ENCODE assay signal across 19 cellular contexts in genomic region chr17:28226563-28226962, GRCh38.
DNase-seq lines count a peak whose midpoint lies in the region; TF ChIP-seq lines count a peak whose summit lies in the region.
"Had no signal": no experiment of that assay in that cellular context is flagged by ENCODE, and none has a peak within 500 bp of the region (broad histone marks: within the 10 kb centered on the region; RNA-seq: fewer than 3 reads in every experiment).

No MANE protein-coding gene starts in this region.

- POLR2A ChIA-PET in RWPE1 (lab: Yijun Ruan, JAX; ENCODE audit: low non-redundant PET) = no interaction called here

- peak overlapping the region; percentile 11 for H3K27ac ChIP-seq in RWPE1
- H3K27ac ChIP-seq in effector memory CD4-positive, alpha-beta T cell (ENCODE audit: insufficient read depth, low read length, poor library complexity, severe bottlenecking) = no peak overlapping the region
- H3K27ac ChIP-seq: ascending aorta, sigmoid colon, vagina had no signal

- H3K9ac ChIP-seq in ES-I3 (ENCODE audit: low read depth, low read length) (peak overlapping the region; percentile 89), iPS-15b (ENCODE audit: low read depth, low read length) (peak overlapping the region; percentile 26)

- H3K27me3 ChIP-seq in iPS-15b (ENCODE audit: control insufficient read depth, insufficient read depth, low read length) = peaks cover 10% of the 10 kb centered on the region
- H3K27me3 ChIP-seq in effector memory CD4-positive, alpha-beta T cell (replicated peaks; ENCODE audit: control insufficient read depth, insufficient read depth, low read length, poor library complexity, severe bottlenecking) = peaks cover 23% of the 10 kb centered on the region
- H3K27me3 ChIP-seq: vagina had no signal

- TF ChIP-seq CTCF in RWPE1 (conservative IDR thresholded peaks at IDR 0.05; ENCODE audit: low read depth) = no peak

- intact Hi-C loops in posterior vena cava (cut with DNase I) = loop anchor here in 1 of 2 donors (5.0 kb wide), 1 partner anchor 66 kb away; no protein-coding TSS in a partner anchor

- CTCF ChIA-PET in RWPE1 (lab: Yijun Ruan, JAX) = interaction anchor here (0.5 to 0.6 kb wide), 5 partner anchors 28 to 796 kb away, joined by 3 to 5 read pairs (median 4); no protein-coding TSS in a partner anchor

- H3K36me3 ChIP-seq in ES-I3 (ENCODE audit: insufficient read depth, low read length) (no peaks in the 10 kb centered on the region), iPS-15b (ENCODE audit: control insufficient read depth, insufficient read depth, low read length) (no peaks in the 10 kb centered on the region)
- no peaks in the 10 kb centered on the region for H3K36me3 ChIP-seq in effector memory CD4-positive, alpha-beta T cell (ENCODE audit: control insufficient read depth, insufficient read depth, low read length)
- H3K36me3 ChIP-seq: ascending aorta, sigmoid colon, vagina had no signal

- DNase-seq in RWPE1 (ENCODE audit: low spot score) (no peak), posterior vena cava (ENCODE audit: low spot score) (peak; percentile 65), NCI-H2029 (lab: John Stamatoyannopoulos, UW) (no peak)
- DNase-seq in effector memory CD4-positive, alpha-beta T cell = no peak
- DNase-seq in effector CD4-positive, alpha-beta T cell = no peak
- DNase-seq: activated CD4-positive, CD25-positive, alpha-beta regulatory T cell; activated T-cell treated with anti-CD3 and anti-CD28 coated beads, Interleukin-2, amount 50 U/mL, for 1 hour; CD4-positive, alpha-beta T cell; KG1; left cardiac atrium; natural killer cell; NCI-H146; NCI-H526 treated with DMSO at 0.1 percent for 48 hours; sigmoid colon; T-helper 9 cell had no signal

- H3K4me1 ChIP-seq in ES-I3 (ENCODE audit: insufficient read depth, low read length) (peaks cover 12% of the 10 kb centered on the region), iPS-15b (ENCODE audit: control insufficient read depth, insufficient read depth, low read length) (peaks cover 11% of the 10 kb centered on the region)
- H3K4me1 ChIP-seq in effector memory CD4-positive, alpha-beta T cell (ENCODE audit: control insufficient read depth, insufficient read depth, low read length, poor library complexity, severe bottlenecking) = peaks cover 7% of the 10 kb centered on the region

- H3K9me3 ChIP-seq in ES-I3 (ENCODE audit: control insufficient read depth, insufficient read depth, low read length) (no peaks in the 10 kb centered on the region), iPS-15b (ENCODE audit: control insufficient read depth, insufficient read depth, low read length) (no peaks in the 10 kb centered on the region)
- H3K9me3 ChIP-seq in effector memory CD4-positive, alpha-beta T cell (ENCODE audit: control insufficient read depth, low read length) = no peaks in the 10 kb centered on the region
- H3K9me3 ChIP-seq: ascending aorta, sigmoid colon, vagina had no signal

- H3K4me3 ChIP-seq in iPS-15b (ENCODE audit: low read depth, low read length) = peak overlapping the region; percentile 87
- H3K4me3 ChIP-seq in effector memory CD4-positive, alpha-beta T cell (ENCODE audit: insufficient read depth, low read depth, low read length, poor library complexity, severe bottlenecking) = no peak overlapping the region
